Comparison of ENCODE assay signal across 8 cellular contexts in genomic region chr18:267688-268552, GRCh38. TPM values are rescaled to one million over a fixed set of nuclear protein-coding genes. Genes with fewer than 3 reads are reported as not detected.
DNase-seq lines count a peak whose midpoint lies in the region; ATAC-seq and TF ChIP-seq lines count a peak whose summit lies in the region.

A gene with protein sequence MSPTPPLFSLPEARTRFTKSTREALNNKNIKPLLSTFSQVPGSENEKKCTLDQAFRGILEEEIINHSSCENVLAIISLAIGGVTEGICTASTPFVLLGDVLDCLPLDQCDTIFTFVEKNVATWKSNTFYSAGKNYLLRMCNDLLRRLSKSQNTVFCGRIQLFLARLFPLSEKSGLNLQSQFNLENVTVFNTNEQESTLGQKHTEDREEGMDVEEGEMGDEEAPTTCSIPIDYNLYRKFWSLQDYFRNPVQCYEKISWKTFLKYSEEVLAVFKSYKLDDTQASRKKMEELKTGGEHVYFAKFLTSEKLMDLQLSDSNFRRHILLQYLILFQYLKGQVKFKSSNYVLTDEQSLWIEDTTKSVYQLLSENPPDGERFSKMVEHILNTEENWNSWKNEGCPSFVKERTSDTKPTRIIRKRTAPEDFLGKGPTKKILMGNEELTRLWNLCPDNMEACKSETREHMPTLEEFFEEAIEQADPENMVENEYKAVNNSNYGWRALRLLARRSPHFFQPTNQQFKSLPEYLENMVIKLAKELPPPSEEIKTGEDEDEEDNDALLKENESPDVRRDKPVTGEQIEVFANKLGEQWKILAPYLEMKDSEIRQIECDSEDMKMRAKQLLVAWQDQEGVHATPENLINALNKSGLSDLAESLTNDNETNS (minus strand): TSS chr18:268047. CDS start chr18:268019, 28 bp downstream.

- peaks cover 4% of the 10 kb centered on the region for H3K23me2 ChIP-seq in H9 (ENCODE audit: insufficient read length, low read depth, low read length, poor library complexity, severe bottlenecking)

- H3K4me3 ChIP-seq in fibroblast of the aortic adventitia (ENCODE audit: low read depth, low read length): peak within 1 kb of the TSS; percentile 91

- in situ Hi-C loops in G401 (cut with HindIII; ENCODE audit: low sequenced_read_pairs): no loop called here

- H3K79me2 ChIP-seq in H9 (ENCODE audit: insufficient read depth, low read length): peaks cover 6% of the 10 kb centered on the region; the same call in 1 of the 2 replicates

- no peak within 1 kb of the TSS for H2AFZ ChIP-seq in H9 (ENCODE audit: low read length)

- WGBS in H9 (ENCODE audit: extremely low coverage, insufficient read length, low lambda C conversion rate): no CpG with 5 or more reads among the region's 69 CpGs

- no peak within 1 kb of the TSS for H2BK120ac ChIP-seq in H9 (ENCODE audit: low read depth, low read length, poor library complexity, severe bottlenecking)

- no peak within 1 kb of the TSS for H3K23ac ChIP-seq in H9 (ENCODE audit: insufficient read length, low read depth, low read length)

- peaks cover 4% of the 10 kb centered on the region; the same call in 1 of the 2 replicates for H3K4me1 ChIP-seq in H9 (ENCODE audit: insufficient read depth, low read length)

- peak within 1 kb of the TSS; percentile 83 for H3K9ac ChIP-seq in H9 (ENCODE audit: extremely low read depth, insufficient read length, low read length)

- no peaks in the 10 kb centered on the region for H3K79me1 ChIP-seq in H9 (ENCODE audit: insufficient read depth, low read depth, low read length, poor library complexity, severe bottlenecking)

- H3K4me2 ChIP-seq in H9 (ENCODE audit: insufficient read depth, insufficient read length, low read length): peak within 1 kb of the TSS; percentile 90

- H3K9me3 Mint-ChIP-seq in H9 (no peaks in the 10 kb centered on the region), nephron (no peaks in the 10 kb centered on the region)

- H3K14ac ChIP-seq in H9 (ENCODE audit: insufficient read depth, low read length): peak within 1 kb of the TSS; percentile 92

- no peaks in the 10 kb centered on the region for H4K20me1 ChIP-seq in H9 (ENCODE audit: control insufficient read depth, insufficient read depth, insufficient read length)

- H4K8ac ChIP-seq in H9 (replicated peaks; ENCODE audit: insufficient read length, low read depth, low read length): no peak within 1 kb of the TSS

- H3K4ac ChIP-seq in H9 (ENCODE audit: low read depth, low read length): no peak within 1 kb of the TSS; the same call in 1 of the 2 replicates

- H3T11ph ChIP-seq in H9 (ENCODE audit: low read length): no peak within 1 kb of the TSS

- H2BK15ac ChIP-seq in H9 (ENCODE audit: low read depth, low read length): no peak within 1 kb of the TSS

- H2BK20ac ChIP-seq in H9 (ENCODE audit: low read depth, low read length, poor library complexity, severe bottlenecking): no peak within 1 kb of the TSS

- TF ChIP-seq CTCF in H9 (conservative IDR thresholded peaks at IDR 0.05): no peak
- TF ChIP-seq CTCF in fibroblast of the aortic adventitia (IDR thresholded peaks at IDR 0.05; ENCODE audit: insufficient read depth, low read length): no peak
- no peak for TF ChIP-seq CTCF in nephron (IDR thresholded peaks at IDR 0.05; ENCODE audit: unreplicated experiment in 3 of 3)

- H3K56ac ChIP-seq in H9 (ENCODE audit: insufficient read length, low read depth, low read length): no peak within 1 kb of the TSS

- no peak within 1 kb of the TSS for H4K5ac ChIP-seq in H9 (ENCODE audit: insufficient read length, low read depth, low read length)

- H3K36me3 Mint-ChIP-seq in H9 (ENCODE audit: insufficient read depth in 1 of 3, low read depth in 3 of 3) (peaks cover 9 to 28% (median 23%) of the 10 kb centered on the region in 3 experiments; a peak in 6 of 7 replicates), nephron (ENCODE audit: low read depth) (peaks cover 19% of the 10 kb centered on the region)

- ATAC-seq in stimulated activated naive CD8-positive, alpha-beta T cell treated with anti-CD3 and anti-CD28 coated beads, Interleukin-15, Interleukin-2, amounts not matched to agents 100 U/mL and 50 U/mL, for 24 hours: peak; percentile 95

- H3K27ac Mint-ChIP-seq in H9: peak within 1 kb of the TSS; percentile 99 to 100 (median 99)
- peak within 1 kb of the TSS; percentile 98 to 100 (median 99) for H3K27ac Mint-ChIP-seq in nephron

- peaks cover 30 to 32% of the 10 kb centered on the region in 2 experiments for H3K4me1 Mint-ChIP-seq in H9
- peaks cover 16% of the 10 kb centered on the region for H3K4me1 Mint-ChIP-seq in nephron

- H3K4me3 Mint-ChIP-seq in H9 (peak within 1 kb of the TSS; percentile 91 to 97), nephron (peak within 1 kb of the TSS; percentile 94 to 100 (median 99))

- H2AK5ac ChIP-seq in H9 (ENCODE audit: insufficient read length, low read length): no peak within 1 kb of the TSS

- no peak within 1 kb of the TSS for H2BK5ac ChIP-seq in H9 (ENCODE audit: insufficient read length, low read length)

- no peaks in the 10 kb centered on the region for H3K9me3 ChIP-seq in H9 (ENCODE audit: control insufficient read depth, low read depth, low read length)

- no peak within 1 kb of the TSS for H4K91ac ChIP-seq in H9 (ENCODE audit: insufficient read length, low read depth, low read length)

- H3K18ac ChIP-seq in H9 (ENCODE audit: insufficient read length, low read depth, low read length): peak within 1 kb of the TSS; percentile 81

- no peaks in the 10 kb centered on the region for H3K27me3 ChIP-seq in H9 (ENCODE audit: insufficient read depth, low read length)

- no peak within 1 kb of the TSS for H2BK12ac ChIP-seq in H9 (ENCODE audit: insufficient read length, low read depth, low read length)

- no peaks in the 10 kb centered on the region for H3K27me3 Mint-ChIP-seq in H9 (ENCODE audit: low read depth)
- peaks cover 3% of the 10 kb centered on the region for H3K27me3 Mint-ChIP-seq in nephron (ENCODE audit: low read depth)

- H3K27ac ChIP-seq in H9 (ENCODE audit: insufficient read length, low read depth, low read length): no peak within 1 kb of the TSS

- DNase-seq in G401 (ENCODE audit: low spot score): peak; percentile 89
- DNase-seq in H9: peak; percentile 92
- peak; percentile 88 for DNase-seq in M059J (ENCODE audit: low read depth)
- peak; percentile 78 for DNase-seq in SHP77 treated with DMSO at 0.1 percent for 48 hours (lab: John Stamatoyannopoulos, UW)
- peak; percentile 98 for DNase-seq in activated effector memory CD4-positive, alpha-beta T cell treated with anti-CD3 and anti-CD28 coated beads, Interleukin-2, amount 50 U/mL, for 16 hours
- DNase-seq in fibroblast of the aortic adventitia (ENCODE audit: low read depth): peak; percentile 89
- peak; percentile 96 for DNase-seq in stimulated activated naive CD8-positive, alpha-beta T cell treated with anti-CD3 and anti-CD28 coated beads, Interleukin-15, Interleukin-2, amounts not matched to agents 100 U/mL and 50 U/mL, for 24 hours

RNA-seq across cellular contexts. Expression of the gene that starts here (rescaled TPM):
- total RNA-seq in G401 (2014; rRNA removed; shearing (Covaris generic)): 46.2 and 63.2 TPM in 2 replicates
- total RNA-seq in H9 (2021) (64.0 and 74.5 TPM in 2 replicates), fibroblast of the aortic adventitia (ENCODE audit: low replicate concordance) (55.4 and 104 TPM in 2 replicates)
- total RNA-seq in M059J (2014; rRNA removed; shearing (Covaris generic)): 31.8 and 38.9 TPM in 2 replicates
